Comparison of ENCODE assay signal across 8 cellular contexts in genomic region chr6:35469711-35470662, GRCh38. TPM values are rescaled to one million over a fixed set of nuclear protein-coding genes. Genes with fewer than 3 reads are reported as not detected.
DNase-seq lines count a peak whose midpoint lies in the region; ATAC-seq and TF ChIP-seq lines count a peak whose summit lies in the region.

No MANE protein-coding gene starts in this region.

- intact Hi-C loops in heart left ventricle (cut with DNase I) (loop anchor here in 6 of 10 donors (2.0 to 5.0 kb wide), 2 partner anchors 27 to 128 kb away; partner anchors contain the start of genes PPARD (in 5 of the 6) and TEAD3 (in 1 of the 6)), left cardiac atrium (cut with DNase I) (no loop called here), spleen (cut with DNase I; ENCODE audit: low total_unique reads) (loop anchor here (5.0 kb wide), 1 partner anchor 128 kb away; the partner anchor contains the start of gene PPARD)

- H3K27ac ChIP-seq in heart left ventricle = peak overlapping the region in 6 of 12 donors; percentile 86 to 94 (median 92)
- H3K27ac ChIP-seq in foreskin keratinocyte = peak overlapping the region; percentile 92
- peak overlapping the region in 6 of 8 donors; percentile 87 to 92 (median 92) for H3K27ac ChIP-seq in spleen

- no peaks in the 10 kb centered on the region for H3K9me3 ChIP-seq in heart left ventricle
- H3K9me3 ChIP-seq in spleen = no peaks in the 10 kb centered on the region

- TF ChIP-seq POLR2A in heart left ventricle (IDR thresholded peaks at IDR 0.05) = no peak
- no peak for TF ChIP-seq POLR2A in spleen (IDR thresholded peaks at IDR 0.05)

- peaks cover 0 to 60% (median 50%) of the 10 kb centered on the region in 9 donors for H3K36me3 ChIP-seq in heart left ventricle
- peaks cover 0 to 71% (median 34%) of the 10 kb centered on the region in 6 donors for H3K36me3 ChIP-seq in spleen

- TF ChIP-seq CTCF in heart left ventricle (IDR thresholded peaks at IDR 0.05) = no peak
- no peak for TF ChIP-seq CTCF in WTC11 (IDR thresholded peaks at IDR 0.05)
- TF ChIP-seq CTCF in foreskin keratinocyte (conservative IDR thresholded peaks at IDR 0.05) = no peak
- no peak for TF ChIP-seq CTCF in spleen (IDR thresholded peaks at IDR 0.05 in 8 of 11, conservative IDR thresholded peaks at IDR 0.05 in 3 of 11)

- peaks cover 13% of the 10 kb centered on the region for H3K27me3 Mint-ChIP-seq in WTC11 (ENCODE audit: low read depth)

- POLR2A ChIA-PET in WTC11 (lab: Charles Lee) = interaction anchor here (0.6 to 7.9 kb wide), 4 partner anchors 16 to 128 kb away, joined by 3 to 54 read pairs (median 36); partner anchors contain the start of gene TEAD3

- WGBS in heart left ventricle, 4 donors = 51 to 57% (median 54%) methylated on average over 17 to 18 of the region's 18 CpGs
- 36 to 59% (median 50%) methylated on average over 18 of the region's 18 CpGs for WGBS in spleen, 5 donors

- peaks cover 58% of the 10 kb centered on the region for H3K36me3 Mint-ChIP-seq in WTC11

- H3K4me1 Mint-ChIP-seq in WTC11 = peaks cover 47% of the 10 kb centered on the region

- H3K27ac Mint-ChIP-seq in WTC11 = peak overlapping the region; percentile 97

- H3K4me3 ChIP-seq in heart left ventricle = peak overlapping the region; percentile 61 to 98 (median 72)
- peak overlapping the region; percentile 62 to 93 (median 78) for H3K4me3 ChIP-seq in spleen

- peak overlapping the region; percentile 95 for H3K4me3 Mint-ChIP-seq in WTC11

- ATAC-seq in heart left ventricle (no peak), left cardiac atrium (no peak), WTC11 (no peak), foreskin keratinocyte (no peak)

- H3K27me3 ChIP-seq in heart left ventricle (no peaks in the 10 kb centered on the region), foreskin keratinocyte (no peaks in the 10 kb centered on the region), spleen (replicated peaks in 1 of 7) (no peaks in the 10 kb centered on the region)

- CTCF ChIA-PET in WTC11 (lab: Charles Lee) = interaction anchor here (1.8 kb wide), 1 partner anchor 83 kb away, joined by 5 read pairs; no protein-coding TSS in a partner anchor

- no peak for DNase-seq in heart left ventricle
- DNase-seq in left cardiac atrium = no peak
- DNase-seq in WTC11 (ENCODE audit: low spot score) = no peak
- DNase-seq in foreskin keratinocyte = peak in 1 of 2 donors; percentile 57
- no peak for DNase-seq in spleen
- DNase-seq in AML-193 (lab: John Stamatoyannopoulos, UW) = no peak
- no peak for DNase-seq in activated gamma-delta T cell treated with Interleukin-2 at 50 U/mL for 16 hours
- DNase-seq in DMS79 (lab: John Stamatoyannopoulos, UW) = no peak

- no peaks in the 10 kb centered on the region for H3K9me3 Mint-ChIP-seq in WTC11

- peaks cover 3 to 40% (median 23%) of the 10 kb centered on the region in 12 donors for H3K4me1 ChIP-seq in heart left ventricle
- peaks cover 10% of the 10 kb centered on the region for H3K4me1 ChIP-seq in foreskin keratinocyte
- H3K4me1 ChIP-seq in spleen = peaks cover 22 to 62% (median 43%) of the 10 kb centered on the region in 6 donors

TF ChIP-seq in WTC11, 78 proteins besides CTCF, POLR2A, EP300 and RAD21:
- no peak for TF ChIP-seq IRF1 (CRISPR knock-in tag; IDR thresholded peaks at IDR 0.05)
- peak; percentile 65 for TF ChIP-seq USF2 (CRISPR knock-in tag; IDR thresholded peaks at IDR 0.05)
- TF ChIP-seq ERG (CRISPR knock-in tag; IDR thresholded peaks at IDR 0.05) = peak; percentile 15; the same call in 1 of the 2 replicates
- TF ChIP-seq ZNF425 (CRISPR knock-in tag; conservative IDR thresholded peaks at IDR 0.05) = 0 out of 2 replicates have a peak, but pooled peaks have one; percentile 8
- TF ChIP-seq ZNF416 (CRISPR knock-in tag; IDR thresholded peaks at IDR 0.05) = 0 out of 2 replicates have a peak, but pooled peaks have one; percentile 29
- TF ChIP-seq EMX1 (CRISPR knock-in tag; IDR thresholded peaks at IDR 0.05) = peak; percentile 46; the same call in 1 of the 2 replicates
- 0 out of 2 replicates have a peak, but pooled peaks have one; percentile 34 for TF ChIP-seq USF1 (CRISPR knock-in tag; IDR thresholded peaks at IDR 0.05)
- TF ChIP-seq TP53 (CRISPR knock-in tag; IDR thresholded peaks at IDR 0.05) = no peak

RNA-seq across cellular contexts. Expression of gene RPL10A, which starts 1.8 kb away (rescaled TPM):
- total RNA-seq in heart left ventricle (100 to 1,000 TPM; 472 to 700 (median 532) TPM), left cardiac atrium (100 to 1,000 TPM; 691 to 715 TPM), WTC11 (2021) (1,829 to 2,044 TPM (median 2,031 TPM) in 3 replicates), foreskin keratinocyte (1,635 and 1,748 TPM in 2 replicates), spleen (1,000 to 10,000 TPM in 4 of 7 donors, 100 to 1,000 TPM in 3; 962 to 1,187 (median 1,013) TPM)
- polyA plus RNA-seq in heart left ventricle (1,000 to 10,000 TPM in 1 of 2 donors, 100 to 1,000 TPM in 1; 356 to 1,412 TPM), foreskin keratinocyte (2,218 and 2,342 TPM in 2 replicates), spleen (1,000 to 10,000 TPM; 2,382 to 3,148 (median 2,560) TPM)

RNA-seq across cellular contexts. Expression of gene FANCE, which starts 17.8 kb away (rescaled TPM):
- total RNA-seq in heart left ventricle = 1 to 10 TPM; 2.1 to 4.6 (median 3.8) TPM
- 1 to 10 TPM; 1.3 to 3.6 TPM for polyA plus RNA-seq in heart left ventricle
- 1 to 10 TPM; 1.8 to 3.7 TPM for total RNA-seq in left cardiac atrium
- 15.7 to 22.3 TPM (median 17.6 TPM) in 3 replicates for total RNA-seq in WTC11 (2021)
- total RNA-seq in foreskin keratinocyte = 14.0 and 14.5 TPM in 2 replicates
- polyA plus RNA-seq in foreskin keratinocyte = 10.6 and 11.7 TPM in 2 replicates
- 1 to 10 TPM; 3.2 to 5.8 (median 4.3) TPM for total RNA-seq in spleen
- polyA plus RNA-seq in spleen = 1 to 10 TPM; 2.9 to 5.4 (median 3.6) TPM

RNA-seq across cellular contexts. Expression of gene TEAD3, which starts 26.9 kb away (rescaled TPM):
- total RNA-seq in heart left ventricle (10 to 100 TPM; 25.8 to 54.3 (median 37.1) TPM), left cardiac atrium (10 to 100 TPM; 22.4 to 39.6 TPM), WTC11 (2021) (32.0 to 34.3 TPM (median 33.9 TPM) in 3 replicates), foreskin keratinocyte (14.0 and 14.9 TPM in 2 replicates), spleen (10 to 100 TPM in 3 of 7 donors, 1 to 10 TPM in 4; 2.8 to 15.2 (median 9.3) TPM)
- polyA plus RNA-seq in heart left ventricle (10 to 100 TPM; 26.6 to 34.1 TPM), foreskin keratinocyte (17.1 and 17.2 TPM in 2 replicates), spleen (1 to 10 TPM; 2.5 to 4.4 (median 2.9) TPM)

RNA-seq across cellular contexts. Expression of gene TULP1, which starts 42.7 kb away (rescaled TPM):
- total RNA-seq in heart left ventricle = not detected
- under 1 TPM in 1 of 2 donors, not detected in 1; 0.15 TPM for polyA plus RNA-seq in heart left ventricle
- total RNA-seq in left cardiac atrium = under 1 TPM in 1 of 2 donors, not detected in 1; 0.32 TPM
- 2.9 to 4.3 TPM (median 3.4 TPM) in 3 replicates for total RNA-seq in WTC11 (2021)
- total RNA-seq in foreskin keratinocyte = not detected in 2 replicates
- polyA plus RNA-seq in foreskin keratinocyte = not detected in 2 replicates
- not detected for total RNA-seq in spleen
- polyA plus RNA-seq in spleen = under 1 TPM; 0.03 to 0.09 (median 0.04) TPM

Comparison
In these comparisons a context has a peak if more than half of its experiments do, and no peak if none do; other contexts are left out.
1. intact Hi-C loops: an anchor here in heart left ventricle (2.0 to 5.0 kb wide) and spleen (5.0 kb wide); none called in left cardiac atrium.